10 cellular contexts compared by ENCODE assay signal in genomic region chr1:94383966-94384408, GRCh38. TPM values are rescaled to one million over a fixed set of nuclear protein-coding genes. Genes with fewer than 3 reads are reported as not detected.
A peak's percentile ranks its signal among the peaks of the same experiment; 100 is the strongest.
DNase-seq lines count a peak whose midpoint lies in the region; ATAC-seq, FAIRE-seq and TF ChIP-seq lines count a peak whose summit lies in the region.
"Had no signal": no experiment of that assay in that cellular context is flagged by ENCODE, and none has a peak within 500 bp of the region (broad histone marks: within the 10 kb centered on the region; RNA-seq: fewer than 3 reads in every experiment).

No MANE protein-coding gene starts in this region.

- H3K4me1 ChIP-seq in DND-41 (ENCODE audit: insufficient read depth, low read length) (peaks cover 41% of the 10 kb centered on the region), mesenchymal stem cell (ENCODE audit: control insufficient read depth, insufficient read depth, low read depth, low read length) (peaks cover 6% of the 10 kb centered on the region), suprapubic skin (peaks cover 17% of the 10 kb centered on the region)

- H2AK5ac ChIP-seq in mesenchymal stem cell (ENCODE audit: low read length, severe bottlenecking), result no peak overlapping the region

- H3K79me1 ChIP-seq in mesenchymal stem cell (replicated peaks; ENCODE audit: low read length, poor library complexity, severe bottlenecking), result no peaks in the 10 kb centered on the region

- H4K91ac ChIP-seq in mesenchymal stem cell (ENCODE audit: low read length), result no peak overlapping the region

- H3K9ac ChIP-seq in DND-41 (ENCODE audit: low read depth, low read length) (peak overlapping the region; percentile 48; the same call in 1 of the 2 replicates), mesenchymal stem cell (ENCODE audit: low read length) (no peak overlapping the region)

- H3K27ac Mint-ChIP-seq in activated T-helper 2 cell treated with anti-CD3 and anti-CD28 coated beads, Interferon-gamma antibody, Interleukin-2, Interleukin-4, amounts not matched to agents 10 μg/mL and 5 μg/mL and 100 μg/mL, durations not matched to agents 14 hours and 24 hours and 36 hours, result peak overlapping the region; percentile 95

- ATAC-seq in DND-41 (ENCODE audit: insufficient read depth, low read depth) (no peak), GM21367 (IDR thresholded peaks at IDR 0.05; ENCODE audit: unreplicated experiment) (no peak)

- peak overlapping the region; percentile 92 for H2AFZ ChIP-seq in DND-41 (ENCODE audit: low read depth, low read length)
- no peak overlapping the region for H2AFZ ChIP-seq in mesenchymal stem cell (ENCODE audit: low read depth, low read length)

- no peak overlapping the region for H2BK15ac ChIP-seq in mesenchymal stem cell (ENCODE audit: low read depth, poor library complexity, severe bottlenecking)

- FAIRE-seq in H54 (lab: Jason Lieb, UNC), result peak; percentile 75

- peaks cover 4% of the 10 kb centered on the region for H3K9me3 Mint-ChIP-seq in activated T-helper 2 cell treated with anti-CD3 and anti-CD28 coated beads, Interferon-gamma antibody, Interleukin-2, Interleukin-4, amounts not matched to agents 10 μg/mL and 5 μg/mL and 100 μg/mL, durations not matched to agents 14 hours and 24 hours and 36 hours

- peak overlapping the region; percentile 91 for H3K27ac ChIP-seq in DND-41 (ENCODE audit: low read length)
- peak overlapping the region; percentile 99 for H3K27ac ChIP-seq in mesenchymal stem cell (ENCODE audit: low read length, poor library complexity, severe bottlenecking)
- no peak overlapping the region for H3K27ac ChIP-seq in suprapubic skin

- H2BK5ac ChIP-seq in mesenchymal stem cell (ENCODE audit: low read depth, low read length, poor library complexity, severe bottlenecking), result no peak overlapping the region

- no peak overlapping the region for H3K4me3 Mint-ChIP-seq in activated T-helper 2 cell treated with anti-CD3 and anti-CD28 coated beads, Interferon-gamma antibody, Interleukin-2, Interleukin-4, amounts not matched to agents 10 μg/mL and 5 μg/mL and 100 μg/mL, durations not matched to agents 14 hours and 24 hours and 36 hours (ENCODE audit: low read depth)

- no peak for TF ChIP-seq CTCF in DND-41 (IDR thresholded peaks at IDR 0.05; ENCODE audit: borderline replicate concordance, extremely low read depth, low read length, poor library complexity, severe bottlenecking)
- TF ChIP-seq CTCF in suprapubic skin (IDR thresholded peaks at IDR 0.05), result no peak

- H3K36me3 ChIP-seq in DND-41 (ENCODE audit: insufficient read depth, low read length) (no peaks in the 10 kb centered on the region), mesenchymal stem cell (ENCODE audit: control insufficient read depth in 1 of 2, insufficient read depth in 2 of 2, low read depth in 1 of 2, low read length in 2 of 2) (no peaks in the 10 kb centered on the region), suprapubic skin (no peaks in the 10 kb centered on the region)
- H3K36me3 ChIP-seq: Peyer's patch had no signal

- TF ChIP-seq POLR2A in H54 (IDR thresholded peaks at IDR 0.05; ENCODE audit: low read depth, low read length) (no peak), suprapubic skin (IDR thresholded peaks at IDR 0.05) (no peak)

- no peak overlapping the region for H2BK12ac ChIP-seq in mesenchymal stem cell (ENCODE audit: low read length in 2 of 2)

- intact Hi-C loops in activated T-helper 2 cell treated with anti-CD3 and anti-CD28 coated beads, Interferon-gamma antibody, Interleukin-2, Interleukin-4, amounts not matched to agents 10 μg/mL and 5 μg/mL and 100 μg/mL, durations not matched to agents 14 hours and 24 hours and 36 hours (cut with micrococcal nuclease), result no loop called here
- intact Hi-C loops in posterior cingulate gyrus (cut with DNase I), result no loop called here

- peaks cover 53% of the 10 kb centered on the region for H3K4me1 Mint-ChIP-seq in activated T-helper 2 cell treated with anti-CD3 and anti-CD28 coated beads, Interferon-gamma antibody, Interleukin-2, Interleukin-4, amounts not matched to agents 10 μg/mL and 5 μg/mL and 100 μg/mL, durations not matched to agents 14 hours and 24 hours and 36 hours (ENCODE audit: low read depth)

- no peak for TF ChIP-seq EP300 in suprapubic skin (IDR thresholded peaks at IDR 0.05)

- H3K27me3 Mint-ChIP-seq in activated T-helper 2 cell treated with anti-CD3 and anti-CD28 coated beads, Interferon-gamma antibody, Interleukin-2, Interleukin-4, amounts not matched to agents 10 μg/mL and 5 μg/mL and 100 μg/mL, durations not matched to agents 14 hours and 24 hours and 36 hours (ENCODE audit: low read depth), result no peaks in the 10 kb centered on the region

- 59% methylated on average over 3 of the region's 4 CpGs for WGBS in mesenchymal stem cell
- WGBS in suprapubic skin, result 85% methylated on average over 4 of the region's 4 CpGs

- H3K14ac ChIP-seq in mesenchymal stem cell (ENCODE audit: low read length in 2 of 2), result no peak overlapping the region

- H2BK120ac ChIP-seq in mesenchymal stem cell (ENCODE audit: low read depth, low read length), result no peak overlapping the region

- H4K8ac ChIP-seq in mesenchymal stem cell (ENCODE audit: low read length), result no peak overlapping the region

- H3K23ac ChIP-seq in mesenchymal stem cell (ENCODE audit: low read length in 2 of 2), result no peak overlapping the region

- no peaks in the 10 kb centered on the region for H4K20me1 ChIP-seq in DND-41 (ENCODE audit: insufficient read depth, low read length)

- H3K36me3 Mint-ChIP-seq in activated T-helper 2 cell treated with anti-CD3 and anti-CD28 coated beads, Interferon-gamma antibody, Interleukin-2, Interleukin-4, amounts not matched to agents 10 μg/mL and 5 μg/mL and 100 μg/mL, durations not matched to agents 14 hours and 24 hours and 36 hours (ENCODE audit: low read depth), result no peaks in the 10 kb centered on the region

- DNase-seq in DND-41 (no peak), H54 (ENCODE audit: insufficient read length, low spot score) (no peak), mesenchymal stem cell (peak; percentile 62), DMS153 treated with DMSO at 0.1 percent for 48 hours (lab: John Stamatoyannopoulos, UW; ENCODE audit: unreplicated experiment) (no peak), posterior cingulate gyrus (no peak), suprapubic skin (ENCODE audit: low spot score in 2 of 2) (no peak)
- DNase-seq in activated T-helper 2 cell treated with anti-CD3 and anti-CD28 coated beads, Interferon-gamma antibody, Interleukin-2, Interleukin-4, amounts not matched to agents 10 μg/mL and 5 μg/mL and 100 μg/mL, durations not matched to agents 14 hours and 24 hours and 36 hours (ENCODE audit: low spot score), result peak; percentile 11
- DNase-seq: activated gamma-delta T cell had no signal

- H3K27me3 ChIP-seq in DND-41 (ENCODE audit: insufficient read depth, low read length, poor library complexity) (no peaks in the 10 kb centered on the region), mesenchymal stem cell (ENCODE audit: control insufficient read depth in 1 of 2, insufficient read depth in 1 of 2, low read length in 2 of 2) (peaks cover 0 to 14% of the 10 kb centered on the region in 2 experiments), suprapubic skin (no peaks in the 10 kb centered on the region)
- H3K27me3 ChIP-seq: Peyer's patch had no signal

- no peak overlapping the region for H3K4ac ChIP-seq in mesenchymal stem cell (ENCODE audit: low read depth in 1 of 2, low read length in 2 of 2)

- H3K18ac ChIP-seq in mesenchymal stem cell (ENCODE audit: low read depth in 1 of 2, low read length in 2 of 2), result no peak overlapping the region

- no peak overlapping the region for H3K4me3 ChIP-seq in DND-41 (ENCODE audit: low read depth in 1 of 2, low read length in 2 of 2)
- no peak overlapping the region for H3K4me3 ChIP-seq in mesenchymal stem cell (ENCODE audit: insufficient read depth in 1 of 2, low read depth in 1 of 2, low read length in 2 of 2)
- no peak overlapping the region for H3K4me3 ChIP-seq in suprapubic skin

- H3K79me2 ChIP-seq in DND-41 (ENCODE audit: insufficient read depth, low read length), result no peaks in the 10 kb centered on the region

- H3K4me2 ChIP-seq in DND-41 (ENCODE audit: insufficient read depth, low read length), result no peak overlapping the region; the same call in 1 of the 2 replicates
- peak overlapping the region; percentile 53 for H3K4me2 ChIP-seq in mesenchymal stem cell (ENCODE audit: low read length, poor library complexity, severe bottlenecking)

- H3K9me3 ChIP-seq in DND-41 (ENCODE audit: insufficient read depth, low read length, severe bottlenecking), result no peaks in the 10 kb centered on the region
- no peaks in the 10 kb centered on the region for H3K9me3 ChIP-seq in mesenchymal stem cell (ENCODE audit: control insufficient read depth, low read length)
- H3K9me3 ChIP-seq in suprapubic skin, result no peaks in the 10 kb centered on the region
- H3K9me3 ChIP-seq: Peyer's patch had no signal

RNA-seq across cellular contexts. Expression of gene ABCD3, which starts 34.2 kb away (rescaled TPM):
- 61.4 and 63.5 TPM in 2 replicates for total RNA-seq in activated T-helper 2 cell treated with anti-CD3 and anti-CD28 coated beads, Interferon-gamma antibody, Interleukin-2, Interleukin-4, amounts not matched to agents 10 μg/mL and 5 μg/mL and 100 μg/mL, durations not matched to agents 14 hours and 24 hours and 36 hours
- 21.1 TPM for polyA plus RNA-seq in mesenchymal stem cell (2013, experiment 1 of 2)
- 22.2 TPM for polyA plus RNA-seq in mesenchymal stem cell (2013, experiment 2 of 2)
- 10 to 100 TPM; 27.6 to 46.5 (median 39.8) TPM for total RNA-seq in suprapubic skin

Comparison
In these comparisons a context has a peak if more than half of its experiments do, and no peak if none do; other contexts are left out.
1. DNase-seq: peak in activated T-helper 2 cell treated with anti-CD3 and anti-CD28 coated beads, Interferon-gamma antibody, Interleukin-2, Interleukin-4, amounts not matched to agents 10 μg/mL and 5 μg/mL and 100 μg/mL, durations not matched to agents 14 hours and 24 hours and 36 hours (single experiment) and mesenchymal stem cell (single experiment); none in DND-41 (single experiment), H54 (single experiment), DMS153 treated with DMSO at 0.1 percent for 48 hours (single experiment), posterior cingulate gyrus (0 of 10) and suprapubic skin (0 of 2).